ENCODE assay signal across 8 cellular contexts in genomic region chr1:115975569-115976061, GRCh38. TPM values are rescaled to one million over a fixed set of nuclear protein-coding genes. Genes with fewer than 3 reads are reported as not detected.
A peak's percentile ranks its signal among the peaks of the same experiment; 100 is the strongest.
DNase-seq lines count a peak whose midpoint lies in the region; ATAC-seq, FAIRE-seq and TF ChIP-seq lines count a peak whose summit lies in the region.

No MANE protein-coding gene starts in this region.

- FAIRE-seq in A549 (lab: Jason Lieb, UNC): no peak

- no peaks in the 10 kb centered on the region for H3K9me3 ChIP-seq in A549
- H3K9me3 ChIP-seq in mucosa of rectum (ENCODE audit: control insufficient read depth in 2 of 2, low read length in 2 of 2): no peaks in the 10 kb centered on the region

- ATAC-seq in A549: no peak; a peak in 1 of 6 replicates
- no peak for ATAC-seq in GM21423 (IDR thresholded peaks at IDR 0.05; ENCODE audit: unreplicated experiment)
- no peak for ATAC-seq in GM18868 (IDR thresholded peaks at IDR 0.05; ENCODE audit: unreplicated experiment)
- no peak for ATAC-seq in HG03159 (IDR thresholded peaks at IDR 0.05; ENCODE audit: unreplicated experiment)

- H3K9ac ChIP-seq in mucosa of rectum (ENCODE audit: low read depth in 1 of 2, low read length in 2 of 2): peak overlapping the region; percentile 56 to 70

- H3K27ac ChIP-seq in A549 (peak overlapping the region; percentile 85 to 93), mucosa of rectum (ENCODE audit: low read depth in 2 of 2, low read length in 2 of 2) (peak overlapping the region; percentile 53 to 60)

- CTCF ChIA-PET in A549 (lab: Yijun Ruan, JAX): no interaction called here

- H3K4me3 ChIP-seq in A549 (peak overlapping the region; percentile 88), HFF-Myc (replicated peaks; ENCODE audit: low read depth, low read length) (peak overlapping the region; percentile 38), cardiac fibroblast (replicated peaks in 1 of 2; ENCODE audit: low read depth in 2 of 2, low read length in 2 of 2) (peak overlapping the region; percentile 69 to 70), mucosa of rectum (ENCODE audit: low read length in 2 of 2) (peak overlapping the region; percentile 71 to 77)

- no peak for TF ChIP-seq EP300 in A549 (IDR thresholded peaks at IDR 0.05)

- POLR2A ChIA-PET in A549 (lab: Yijun Ruan, JAX): no interaction called here

- H3K4me2 ChIP-seq in A549: peak overlapping the region; percentile 74

- no peak for TF ChIP-seq CTCF in A549 (IDR thresholded peaks at IDR 0.05)
- no peak for TF ChIP-seq CTCF in HFF-Myc (IDR thresholded peaks at IDR 0.05; ENCODE audit: low read depth, low read length, missing control alignments)
- no peak for TF ChIP-seq CTCF in cardiac fibroblast (IDR thresholded peaks at IDR 0.05; ENCODE audit: low read depth, low read length)

- DNase-seq in A549 (ENCODE audit: low read depth in 1 of 2, low spot score in 1 of 2) (no peak), HFF-Myc (ENCODE audit: extremely low read depth, low read depth) (no peak), cardiac fibroblast (ENCODE audit: low read depth in 2 of 2) (no peak), H4 (ENCODE audit: low spot score) (no peak)

- H3K36me3 ChIP-seq in mucosa of rectum (ENCODE audit: control insufficient read depth in 2 of 2, insufficient read depth in 2 of 2, low read length in 2 of 2): no peaks in the 10 kb centered on the region

- no peaks in the 10 kb centered on the region for H3K27me3 ChIP-seq in mucosa of rectum (ENCODE audit: control insufficient read depth in 2 of 2, insufficient read depth in 2 of 2, low read length in 2 of 2)

- WGBS in A549 (ENCODE audit: missing lambda C conversion rate): 53% methylated on average over 11 of the region's 11 CpGs

- no peak for TF ChIP-seq RAD21 in A549 (conservative IDR thresholded peaks at IDR 0.05 in 1 of 2, IDR thresholded peaks at IDR 0.05 in 1 of 2)

- TF ChIP-seq POLR2A in A549 (IDR thresholded peaks at IDR 0.05; ENCODE audit: low read length): no peak

- H3K4me1 ChIP-seq in A549: peaks cover 13% of the 10 kb centered on the region; the same call in 2 of the 3 replicates
- H3K4me1 ChIP-seq in mucosa of rectum (ENCODE audit: control insufficient read depth in 2 of 2, insufficient read depth in 2 of 2, low read length in 2 of 2): peaks cover 7 to 9% of the 10 kb centered on the region in 2 donors

TF ChIP-seq in A549, 52 proteins besides CTCF, POLR2A, EP300 and RAD21:
- TF ChIP-seq FOXS1 (CRISPR knock-in tag; IDR thresholded peaks at IDR 0.05) (no peak), EHMT2 (IDR thresholded peaks at IDR 0.05; ENCODE audit: low read depth) (no peak), ZSCAN20 (CRISPR knock-in tag; IDR thresholded peaks at IDR 0.05) (no peak), GATA3 (IDR thresholded peaks at IDR 0.05; ENCODE audit: borderline replicate concordance) (no peak), FOSL2 (IDR thresholded peaks at IDR 0.05) (no peak), FOSL2 (CRISPR knock-in tag; IDR thresholded peaks at IDR 0.05) (no peak), MYC (IDR thresholded peaks at IDR 0.05; ENCODE audit: borderline replicate concordance, low read length) (no peak), NPAS2 (CRISPR knock-in tag; IDR thresholded peaks at IDR 0.05; ENCODE audit: borderline replicate concordance) (no peak), MAFK (IDR thresholded peaks at IDR 0.05; ENCODE audit: partially characterized antibody) (no peak), NR3C1 (IDR thresholded peaks at IDR 0.05) (no peak), ZNF302 (CRISPR knock-in tag; IDR thresholded peaks at IDR 0.05) (no peak), HDAC2 (IDR thresholded peaks at IDR 0.05) (no peak), CBX2 (IDR thresholded peaks at IDR 0.05; ENCODE audit: borderline replicate concordance, low read depth) (no peak), POLR2AphosphoS2 (conservative IDR thresholded peaks at IDR 0.05; ENCODE audit: low read length) (no peak), ZC3H11A (IDR thresholded peaks at IDR 0.05) (no peak), FOSB (CRISPR knock-in tag; IDR thresholded peaks at IDR 0.05) (no peak), HOXB13 (CRISPR knock-in tag; IDR thresholded peaks at IDR 0.05; ENCODE audit: low read depth) (no peak), BHLHE40 (IDR thresholded peaks at IDR 0.05; ENCODE audit: low read depth, low read length) (no peak), RFX5 (IDR thresholded peaks at IDR 0.05) (no peak), RCOR1 (IDR thresholded peaks at IDR 0.05; ENCODE audit: low read depth, low read length) (no peak)

RNA-seq across cellular contexts. Expression of gene SLC22A15, which starts 0.7 kb away (rescaled TPM):
- polyA plus RNA-seq in A549 (2011; rRNA removed) (1.8 and 2.5 TPM in 2 replicates), A549 (2017; fragmentation: RNase III; extraction: RNeasy Plus Mini Kit Qiagen cat#74134 plus additional on column Dnase treatment) (0.54 to 0.81 TPM (median 0.74 TPM) in 3 replicates)
- polyA plus RNA-seq in A549 (2012; cell fraction: cytosol; rRNA removed): 0.33 and 0.49 TPM in 2 replicates
- polyA plus RNA-seq in A549 (2012; cell fraction: nucleus; rRNA removed): 0.71 and 1.5 TPM in 2 replicates
- 2.3 and 3.7 TPM in 2 replicates for polyA minus RNA-seq in A549 (2011; rRNA and poly(A)+ RNA removed)
- 0.60 and 1.1 TPM in 2 replicates for total RNA-seq in H4 (2014; rRNA removed; shearing (Covaris generic))

Comparison
In these comparisons a context has a peak if more than half of its experiments do, and no peak if none do; other contexts are left out.
1. H3K4me3 ChIP-seq: peak in every context shown above with its lines; median percentile 88 in A549; 74 in mucosa of rectum; 70 in cardiac fibroblast; 38 in HFF-Myc.